ENCODE assay signal across 2 cellular contexts in the genomic region with DNA sequence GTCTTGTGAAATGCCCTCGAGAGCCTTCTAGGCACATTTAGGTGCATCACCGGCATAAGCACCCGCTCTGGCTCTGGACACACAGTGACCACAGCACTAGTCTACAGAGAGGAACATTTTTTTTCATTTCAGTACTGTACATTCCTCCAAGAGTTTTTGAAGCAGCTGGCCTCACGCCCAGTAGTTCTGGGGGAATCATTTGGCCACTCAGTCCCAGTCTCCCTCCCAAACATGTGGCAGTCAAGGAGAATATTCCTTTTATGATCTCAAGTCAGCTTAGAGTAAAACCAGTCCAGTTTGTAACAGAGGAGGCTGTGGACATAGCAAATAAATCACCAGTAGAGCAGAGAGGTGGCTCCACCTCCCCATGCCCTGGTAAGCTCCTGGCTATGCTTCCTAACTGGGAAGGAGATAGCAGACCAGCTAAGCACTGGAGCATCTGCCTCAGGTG.
TF ChIP-seq lines count a peak whose summit lies in the region.

No MANE protein-coding gene starts in this region.

TF ChIP-seq in liver, 16 proteins besides CTCF, POLR2A, EP300 and RAD21 (continued from another document):
- TF ChIP-seq, protein P1, sequence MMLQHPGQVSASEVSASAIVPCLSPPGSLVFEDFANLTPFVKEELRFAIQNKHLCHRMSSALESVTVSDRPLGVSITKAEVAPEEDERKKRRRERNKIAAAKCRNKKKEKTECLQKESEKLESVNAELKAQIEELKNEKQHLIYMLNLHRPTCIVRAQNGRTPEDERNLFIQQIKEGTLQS (IDR thresholded peaks at IDR 0.05) = no peak
- TF ChIP-seq, protein P2, sequence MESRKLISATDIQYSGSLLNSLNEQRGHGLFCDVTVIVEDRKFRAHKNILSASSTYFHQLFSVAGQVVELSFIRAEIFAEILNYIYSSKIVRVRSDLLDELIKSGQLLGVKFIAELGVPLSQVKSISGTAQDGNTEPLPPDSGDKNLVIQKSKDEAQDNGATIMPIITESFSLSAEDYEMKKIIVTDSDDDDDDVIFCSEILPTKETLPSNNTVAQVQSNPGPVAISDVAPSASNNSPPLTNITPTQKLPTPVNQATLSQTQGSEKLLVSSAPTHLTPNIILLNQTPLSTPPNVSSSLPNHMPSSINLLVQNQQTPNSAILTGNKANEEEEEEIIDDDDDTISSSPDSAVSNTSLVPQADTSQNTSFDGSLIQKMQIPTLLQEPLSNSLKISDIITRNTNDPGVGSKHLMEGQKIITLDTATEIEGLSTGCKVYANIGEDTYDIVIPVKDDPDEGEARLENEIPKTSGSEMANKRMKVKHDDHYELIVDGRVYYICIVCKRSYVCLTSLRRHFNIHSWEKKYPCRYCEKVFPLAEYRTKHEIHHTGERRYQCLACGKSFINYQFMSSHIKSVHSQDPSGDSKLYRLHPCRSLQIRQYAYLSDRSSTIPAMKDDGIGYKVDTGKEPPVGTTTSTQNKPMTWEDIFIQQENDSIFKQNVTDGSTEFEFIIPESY (IDR thresholded peaks at IDR 0.05) = no peak
- no peak for TF ChIP-seq SP1 (IDR thresholded peaks at IDR 0.05)
- no peak for TF ChIP-seq EGR1 (IDR thresholded peaks at IDR 0.05; ENCODE audit: low read depth in 2 of 2)
- TF ChIP-seq TAF1 (conservative IDR thresholded peaks at IDR 0.05) = no peak
- no peak for TF ChIP-seq JUND (IDR thresholded peaks at IDR 0.05)
- no peak for TF ChIP-seq YY1 (IDR thresholded peaks at IDR 0.05)
- no peak for TF ChIP-seq HNF4G (IDR thresholded peaks at IDR 0.05)
- TF ChIP-seq RXRA (IDR thresholded peaks at IDR 0.05) = no peak
- TF ChIP-seq, protein P3, sequence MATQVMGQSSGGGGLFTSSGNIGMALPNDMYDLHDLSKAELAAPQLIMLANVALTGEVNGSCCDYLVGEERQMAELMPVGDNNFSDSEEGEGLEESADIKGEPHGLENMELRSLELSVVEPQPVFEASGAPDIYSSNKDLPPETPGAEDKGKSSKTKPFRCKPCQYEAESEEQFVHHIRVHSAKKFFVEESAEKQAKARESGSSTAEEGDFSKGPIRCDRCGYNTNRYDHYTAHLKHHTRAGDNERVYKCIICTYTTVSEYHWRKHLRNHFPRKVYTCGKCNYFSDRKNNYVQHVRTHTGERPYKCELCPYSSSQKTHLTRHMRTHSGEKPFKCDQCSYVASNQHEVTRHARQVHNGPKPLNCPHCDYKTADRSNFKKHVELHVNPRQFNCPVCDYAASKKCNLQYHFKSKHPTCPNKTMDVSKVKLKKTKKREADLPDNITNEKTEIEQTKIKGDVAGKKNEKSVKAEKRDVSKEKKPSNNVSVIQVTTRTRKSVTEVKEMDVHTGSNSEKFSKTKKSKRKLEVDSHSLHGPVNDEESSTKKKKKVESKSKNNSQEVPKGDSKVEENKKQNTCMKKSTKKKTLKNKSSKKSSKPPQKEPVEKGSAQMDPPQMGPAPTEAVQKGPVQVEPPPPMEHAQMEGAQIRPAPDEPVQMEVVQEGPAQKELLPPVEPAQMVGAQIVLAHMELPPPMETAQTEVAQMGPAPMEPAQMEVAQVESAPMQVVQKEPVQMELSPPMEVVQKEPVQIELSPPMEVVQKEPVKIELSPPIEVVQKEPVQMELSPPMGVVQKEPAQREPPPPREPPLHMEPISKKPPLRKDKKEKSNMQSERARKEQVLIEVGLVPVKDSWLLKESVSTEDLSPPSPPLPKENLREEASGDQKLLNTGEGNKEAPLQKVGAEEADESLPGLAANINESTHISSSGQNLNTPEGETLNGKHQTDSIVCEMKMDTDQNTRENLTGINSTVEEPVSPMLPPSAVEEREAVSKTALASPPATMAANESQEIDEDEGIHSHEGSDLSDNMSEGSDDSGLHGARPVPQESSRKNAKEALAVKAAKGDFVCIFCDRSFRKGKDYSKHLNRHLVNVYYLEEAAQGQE (IDR thresholded peaks at IDR 0.05) = no peak
- TF ChIP-seq FOXA2 (IDR thresholded peaks at IDR 0.05) = no peak

TF ChIP-seq in HepG2, 621 proteins besides CTCF, POLR2A, EP300 and RAD21 (continued from another document):
- TF ChIP-seq, protein P4, sequence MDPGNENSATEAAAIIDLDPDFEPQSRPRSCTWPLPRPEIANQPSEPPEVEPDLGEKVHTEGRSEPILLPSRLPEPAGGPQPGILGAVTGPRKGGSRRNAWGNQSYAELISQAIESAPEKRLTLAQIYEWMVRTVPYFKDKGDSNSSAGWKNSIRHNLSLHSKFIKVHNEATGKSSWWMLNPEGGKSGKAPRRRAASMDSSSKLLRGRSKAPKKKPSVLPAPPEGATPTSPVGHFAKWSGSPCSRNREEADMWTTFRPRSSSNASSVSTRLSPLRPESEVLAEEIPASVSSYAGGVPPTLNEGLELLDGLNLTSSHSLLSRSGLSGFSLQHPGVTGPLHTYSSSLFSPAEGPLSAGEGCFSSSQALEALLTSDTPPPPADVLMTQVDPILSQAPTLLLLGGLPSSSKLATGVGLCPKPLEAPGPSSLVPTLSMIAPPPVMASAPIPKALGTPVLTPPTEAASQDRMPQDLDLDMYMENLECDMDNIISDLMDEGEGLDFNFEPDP (CRISPR knock-in tag; conservative IDR thresholded peaks at IDR 0.05) = no peak
- no peak for TF ChIP-seq ZNF556 (CRISPR knock-in tag; IDR thresholded peaks at IDR 0.05; ENCODE audit: borderline replicate concordance)
- TF ChIP-seq, protein P5, sequence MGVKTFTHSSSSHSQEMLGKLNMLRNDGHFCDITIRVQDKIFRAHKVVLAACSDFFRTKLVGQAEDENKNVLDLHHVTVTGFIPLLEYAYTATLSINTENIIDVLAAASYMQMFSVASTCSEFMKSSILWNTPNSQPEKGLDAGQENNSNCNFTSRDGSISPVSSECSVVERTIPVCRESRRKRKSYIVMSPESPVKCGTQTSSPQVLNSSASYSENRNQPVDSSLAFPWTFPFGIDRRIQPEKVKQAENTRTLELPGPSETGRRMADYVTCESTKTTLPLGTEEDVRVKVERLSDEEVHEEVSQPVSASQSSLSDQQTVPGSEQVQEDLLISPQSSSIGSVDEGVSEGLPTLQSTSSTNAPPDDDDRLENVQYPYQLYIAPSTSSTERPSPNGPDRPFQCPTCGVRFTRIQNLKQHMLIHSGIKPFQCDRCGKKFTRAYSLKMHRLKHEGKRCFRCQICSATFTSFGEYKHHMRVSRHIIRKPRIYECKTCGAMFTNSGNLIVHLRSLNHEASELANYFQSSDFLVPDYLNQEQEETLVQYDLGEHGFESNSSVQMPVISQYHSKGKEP (CRISPR knock-in tag; IDR thresholded peaks at IDR 0.05) = no peak
- TF ChIP-seq SRSF4 (IDR thresholded peaks at IDR 0.05; ENCODE audit: low read depth, low read length, poor library complexity, severe bottlenecking) = no peak
- TF ChIP-seq, protein P6, sequence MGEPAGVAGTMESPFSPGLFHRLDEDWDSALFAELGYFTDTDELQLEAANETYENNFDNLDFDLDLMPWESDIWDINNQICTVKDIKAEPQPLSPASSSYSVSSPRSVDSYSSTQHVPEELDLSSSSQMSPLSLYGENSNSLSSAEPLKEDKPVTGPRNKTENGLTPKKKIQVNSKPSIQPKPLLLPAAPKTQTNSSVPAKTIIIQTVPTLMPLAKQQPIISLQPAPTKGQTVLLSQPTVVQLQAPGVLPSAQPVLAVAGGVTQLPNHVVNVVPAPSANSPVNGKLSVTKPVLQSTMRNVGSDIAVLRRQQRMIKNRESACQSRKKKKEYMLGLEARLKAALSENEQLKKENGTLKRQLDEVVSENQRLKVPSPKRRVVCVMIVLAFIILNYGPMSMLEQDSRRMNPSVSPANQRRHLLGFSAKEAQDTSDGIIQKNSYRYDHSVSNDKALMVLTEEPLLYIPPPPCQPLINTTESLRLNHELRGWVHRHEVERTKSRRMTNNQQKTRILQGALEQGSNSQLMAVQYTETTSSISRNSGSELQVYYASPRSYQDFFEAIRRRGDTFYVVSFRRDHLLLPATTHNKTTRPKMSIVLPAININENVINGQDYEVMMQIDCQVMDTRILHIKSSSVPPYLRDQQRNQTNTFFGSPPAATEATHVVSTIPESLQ (CRISPR knock-in tag; conservative IDR thresholded peaks at IDR 0.05) = no peak
- TF ChIP-seq BCL6 (CRISPR knock-in tag; IDR thresholded peaks at IDR 0.05) = no peak
- TF ChIP-seq PITX1 (CRISPR knock-in tag; IDR thresholded peaks at IDR 0.05) = no peak
- TF ChIP-seq RNF2 (conservative IDR thresholded peaks at IDR 0.05; ENCODE audit: low read depth) = no peak
- no peak for TF ChIP-seq HIVEP1 (CRISPR knock-in tag; IDR thresholded peaks at IDR 0.05)
- TF ChIP-seq, protein P7, sequence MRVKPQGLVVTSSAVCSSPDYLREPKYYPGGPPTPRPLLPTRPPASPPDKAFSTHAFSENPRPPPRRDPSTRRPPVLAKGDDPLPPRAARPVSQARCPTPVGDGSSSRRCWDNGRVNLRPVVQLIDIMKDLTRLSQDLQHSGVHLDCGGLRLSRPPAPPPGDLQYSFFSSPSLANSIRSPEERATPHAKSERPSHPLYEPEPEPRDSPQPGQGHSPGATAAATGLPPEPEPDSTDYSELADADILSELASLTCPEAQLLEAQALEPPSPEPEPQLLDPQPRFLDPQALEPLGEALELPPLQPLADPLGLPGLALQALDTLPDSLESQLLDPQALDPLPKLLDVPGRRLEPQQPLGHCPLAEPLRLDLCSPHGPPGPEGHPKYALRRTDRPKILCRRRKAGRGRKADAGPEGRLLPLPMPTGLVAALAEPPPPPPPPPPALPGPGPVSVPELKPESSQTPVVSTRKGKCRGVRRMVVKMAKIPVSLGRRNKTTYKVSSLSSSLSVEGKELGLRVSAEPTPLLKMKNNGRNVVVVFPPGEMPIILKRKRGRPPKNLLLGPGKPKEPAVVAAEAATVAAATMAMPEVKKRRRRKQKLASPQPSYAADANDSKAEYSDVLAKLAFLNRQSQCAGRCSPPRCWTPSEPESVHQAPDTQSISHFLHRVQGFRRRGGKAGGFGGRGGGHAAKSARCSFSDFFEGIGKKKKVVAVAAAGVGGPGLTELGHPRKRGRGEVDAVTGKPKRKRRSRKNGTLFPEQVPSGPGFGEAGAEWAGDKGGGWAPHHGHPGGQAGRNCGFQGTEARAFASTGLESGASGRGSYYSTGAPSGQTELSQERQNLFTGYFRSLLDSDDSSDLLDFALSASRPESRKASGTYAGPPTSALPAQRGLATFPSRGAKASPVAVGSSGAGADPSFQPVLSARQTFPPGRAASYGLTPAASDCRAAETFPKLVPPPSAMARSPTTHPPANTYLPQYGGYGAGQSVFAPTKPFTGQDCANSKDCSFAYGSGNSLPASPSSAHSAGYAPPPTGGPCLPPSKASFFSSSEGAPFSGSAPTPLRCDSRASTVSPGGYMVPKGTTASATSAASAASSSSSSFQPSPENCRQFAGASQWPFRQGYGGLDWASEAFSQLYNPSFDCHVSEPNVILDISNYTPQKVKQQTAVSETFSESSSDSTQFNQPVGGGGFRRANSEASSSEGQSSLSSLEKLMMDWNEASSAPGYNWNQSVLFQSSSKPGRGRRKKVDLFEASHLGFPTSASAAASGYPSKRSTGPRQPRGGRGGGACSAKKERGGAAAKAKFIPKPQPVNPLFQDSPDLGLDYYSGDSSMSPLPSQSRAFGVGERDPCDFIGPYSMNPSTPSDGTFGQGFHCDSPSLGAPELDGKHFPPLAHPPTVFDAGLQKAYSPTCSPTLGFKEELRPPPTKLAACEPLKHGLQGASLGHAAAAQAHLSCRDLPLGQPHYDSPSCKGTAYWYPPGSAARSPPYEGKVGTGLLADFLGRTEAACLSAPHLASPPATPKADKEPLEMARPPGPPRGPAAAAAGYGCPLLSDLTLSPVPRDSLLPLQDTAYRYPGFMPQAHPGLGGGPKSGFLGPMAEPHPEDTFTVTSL (CRISPR knock-in tag; IDR thresholded peaks at IDR 0.05; ENCODE audit: borderline replicate concordance) = no peak
- TF ChIP-seq TCF7L2 (IDR thresholded peaks at IDR 0.05; ENCODE audit: low read depth, low read length) = no peak
- TF ChIP-seq, protein P8, sequence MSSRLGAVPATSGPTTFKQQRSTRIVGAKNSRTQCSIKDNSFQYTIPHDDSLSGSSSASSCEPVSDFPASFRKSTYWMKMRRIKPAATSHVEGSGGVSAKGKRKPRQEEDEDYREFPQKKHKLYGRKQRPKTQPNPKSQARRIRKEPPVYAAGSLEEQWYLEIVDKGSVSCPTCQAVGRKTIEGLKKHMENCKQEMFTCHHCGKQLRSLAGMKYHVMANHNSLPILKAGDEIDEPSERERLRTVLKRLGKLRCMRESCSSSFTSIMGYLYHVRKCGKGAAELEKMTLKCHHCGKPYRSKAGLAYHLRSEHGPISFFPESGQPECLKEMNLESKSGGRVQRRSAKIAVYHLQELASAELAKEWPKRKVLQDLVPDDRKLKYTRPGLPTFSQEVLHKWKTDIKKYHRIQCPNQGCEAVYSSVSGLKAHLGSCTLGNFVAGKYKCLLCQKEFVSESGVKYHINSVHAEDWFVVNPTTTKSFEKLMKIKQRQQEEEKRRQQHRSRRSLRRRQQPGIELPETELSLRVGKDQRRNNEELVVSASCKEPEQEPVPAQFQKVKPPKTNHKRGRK (CRISPR knock-in tag; IDR thresholded peaks at IDR 0.05) = no peak
- no peak for TF ChIP-seq ZBTB20 (CRISPR knock-in tag; IDR thresholded peaks at IDR 0.05; ENCODE audit: borderline replicate concordance, low read depth)
- no peak for TF ChIP-seq RBM22 (optimal IDR thresholded peaks at IDR 0.05; ENCODE audit: low read length)
- TF ChIP-seq HDAC1 (CRISPR knock-in tag; IDR thresholded peaks at IDR 0.05) = no peak
- no peak for TF ChIP-seq HNRNPL (IDR thresholded peaks at IDR 0.05; ENCODE audit: low read depth, low read length)
- TF ChIP-seq ETV6 (CRISPR knock-in tag; conservative IDR thresholded peaks at IDR 0.05) = no peak
- no peak for TF ChIP-seq ZNF263 (CRISPR knock-in tag; IDR thresholded peaks at IDR 0.05)
